ENCODE assay signal across 20 cellular contexts in genomic region chr4:176156656-176157055, GRCh38. TPM values are rescaled to one million over a fixed set of nuclear protein-coding genes. Genes with fewer than 3 reads are reported as not detected.
DNase-seq lines count a peak whose midpoint lies in the region; ATAC-seq and TF ChIP-seq lines count a peak whose summit lies in the region.
"Had no signal": no experiment of that assay in that cellular context is flagged by ENCODE, and none has a peak within 500 bp of the region (broad histone marks: within the 10 kb centered on the region; RNA-seq: fewer than 3 reads in every experiment).

No MANE protein-coding gene starts in this region.

- H3K4me3 ChIP-seq in epithelial cell of esophagus (ENCODE audit: low read length) (no peak overlapping the region), skeletal muscle cell (ENCODE audit: low read depth, low read length) (no peak overlapping the region)
- H3K4me3 ChIP-seq: pancreas had no signal

- no peaks in the 10 kb centered on the region for H3K4me1 Mint-ChIP-seq in type B pancreatic cell (ENCODE audit: unreplicated experiment)
- H3K4me1 Mint-ChIP-seq: memory B cell; naive thymus-derived CD4-positive, alpha-beta T cell had no signal

- no peak for ATAC-seq in GM21526 (IDR thresholded peaks at IDR 0.05; ENCODE audit: low FRiP score, unreplicated experiment)
- ATAC-seq: effector memory CD8-positive, alpha-beta T cell; naive thymus-derived CD4-positive, alpha-beta T cell; pancreas had no signal

- TF ChIP-seq CTCF in epithelial cell of esophagus (IDR thresholded peaks at IDR 0.05; ENCODE audit: insufficient read depth, low read depth, low read length, missing control alignments) (no peak), type B pancreatic cell (conservative IDR thresholded peaks at IDR 0.05) (no peak)

- no peaks in the 10 kb centered on the region for H3K27me3 Mint-ChIP-seq in type B pancreatic cell
- H3K27me3 Mint-ChIP-seq: memory B cell had no signal

- DNase-seq in Daoy (ENCODE audit: low read depth) (peak; percentile 85), M059J (ENCODE audit: low read depth) (peak; percentile 99), epithelial cell of esophagus (ENCODE audit: low read depth) (peak; percentile 5), skeletal muscle cell (ENCODE audit: low read depth) (peak; percentile 26), type B pancreatic cell (ENCODE audit: extremely low spot score, unreplicated experiment) (no peak)
- no peak for DNase-seq in stimulated activated CD4-positive, alpha-beta T cell treated with anti-CD3 and anti-CD28 coated beads, Interleukin-1b, Interleukin-23, amount 100 ng/mL, for 48 hours
- DNase-seq: activated CD4-positive, alpha-beta T cell treated with anti-CD3 and anti-CD28 coated beads, Interleukin-2, amount 50 U/mL, for 48 hours; activated T-cell treated with anti-CD3 and anti-CD28 coated beads for 4 hours; Caco-2; effector memory CD8-positive, alpha-beta T cell; EL; kidney; naive thymus-derived CD4-positive, alpha-beta T cell; NCI-H146; T-helper 2 cell had no signal

- H3K36me3 Mint-ChIP-seq in type B pancreatic cell = no peaks in the 10 kb centered on the region
- H3K36me3 Mint-ChIP-seq: naive thymus-derived CD4-positive, alpha-beta T cell had no signal

- no peak overlapping the region for H3K27ac Mint-ChIP-seq in type B pancreatic cell
- H3K27ac Mint-ChIP-seq: effector memory CD8-positive, alpha-beta T cell; memory B cell; naive thymus-derived CD4-positive, alpha-beta T cell had no signal

- H3K4me3 Mint-ChIP-seq in type B pancreatic cell = no peak overlapping the region
- H3K4me3 Mint-ChIP-seq: effector memory CD8-positive, alpha-beta T cell; memory B cell; naive thymus-derived CD4-positive, alpha-beta T cell had no signal

- no peaks in the 10 kb centered on the region for H3K9me3 Mint-ChIP-seq in type B pancreatic cell
- H3K9me3 Mint-ChIP-seq: effector memory CD8-positive, alpha-beta T cell; memory B cell; naive thymus-derived CD4-positive, alpha-beta T cell had no signal

RNA-seq across cellular contexts. Expression of gene SPATA4, which starts 38.7 kb away (rescaled TPM):
- total RNA-seq in Daoy (2014; rRNA removed; shearing (Covaris generic)) = 0.34 TPM in 1 of 2 replicates, not detected in the other
- total RNA-seq in M059J (2014; rRNA removed; shearing (Covaris generic)) = 0.12 TPM in 1 of 2 replicates, not detected in the other
- 0.33 and 0.75 TPM in 2 replicates for total RNA-seq in type B pancreatic cell (ENCODE audit: low replicate concordance)
- total RNA-seq: Caco-2; naive thymus-derived CD4-positive, alpha-beta T cell; OCI-LY7; SK-MEL-5 had no signal

Comparison
In these comparisons a context has a peak if more than half of its experiments do, and no peak if none do; other contexts are left out.
1. DNase-seq: peak in Daoy (single experiment), M059J (single experiment), epithelial cell of esophagus (single experiment) and skeletal muscle cell (single experiment); none in stimulated activated CD4-positive, alpha-beta T cell treated with anti-CD3 and anti-CD28 coated beads, Interleukin-1b, Interleukin-23, amount 100 ng/mL, for 48 hours (single experiment) and type B pancreatic cell (single experiment).